Comparison of ENCODE assay signal across 1 cellular context in the genomic region with DNA sequence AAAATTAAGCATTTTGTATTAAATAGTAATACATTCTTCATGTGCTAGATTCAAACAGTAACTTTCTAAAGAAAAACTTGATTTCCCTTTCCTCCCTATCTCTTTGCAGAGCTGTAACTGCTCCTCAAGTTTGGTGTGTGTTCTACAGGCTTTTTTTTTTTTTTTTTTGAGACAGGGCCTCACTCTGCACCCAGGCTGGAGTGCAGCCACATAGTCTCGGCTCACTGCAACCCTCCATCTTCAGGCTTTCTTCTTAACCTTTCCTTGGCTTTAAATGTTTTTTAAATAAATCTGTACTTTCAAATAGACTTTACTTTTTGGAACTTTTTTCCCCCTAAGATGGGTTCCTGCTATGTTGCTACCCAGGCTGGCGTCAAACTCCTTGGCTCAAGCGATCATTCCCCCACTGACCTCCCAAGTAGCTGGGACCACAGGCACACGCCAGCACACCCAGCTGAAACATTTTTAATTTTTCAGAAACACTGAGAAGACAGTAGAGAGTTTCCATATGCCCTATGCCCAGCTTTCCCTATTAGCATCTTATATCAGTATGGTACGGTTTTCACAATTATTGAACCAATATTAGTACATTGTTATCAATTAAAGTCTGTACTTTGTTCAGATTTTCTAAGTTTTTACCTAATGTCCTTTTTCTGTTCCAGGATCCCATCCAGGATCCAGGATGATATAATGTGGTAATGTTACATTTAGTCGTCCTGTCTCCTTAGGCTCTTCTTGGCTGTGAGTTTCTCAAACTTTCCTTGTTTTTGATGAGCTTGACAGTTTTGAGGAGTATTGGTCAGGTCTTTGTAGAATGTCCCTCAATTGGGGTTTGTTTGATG.
TF ChIP-seq lines count a peak whose summit lies in the region.

No MANE protein-coding gene starts in this region.

TF ChIP-seq in HepG2, 621 proteins besides CTCF, POLR2A, EP300 and RAD21:
- TF ChIP-seq MIER3 (CRISPR knock-in tag; IDR thresholded peaks at IDR 0.05; ENCODE audit: borderline replicate concordance) (no peak), MAFK (conservative IDR thresholded peaks at IDR 0.05 in 1 of 2, IDR thresholded peaks at IDR 0.05 in 1 of 2; ENCODE audit: low read length in 2 of 2) (peak; percentile 56 to 76), ZNF530 (CRISPR knock-in tag; IDR thresholded peaks at IDR 0.05; ENCODE audit: low read depth) (no peak), MAFF (IDR thresholded peaks at IDR 0.05; ENCODE audit: low read depth, low read length) (peak; percentile 52; the same call in 1 of the 2 replicates), HOXA5 (CRISPR knock-in tag; IDR thresholded peaks at IDR 0.05) (no peak), NR1H2 (CRISPR knock-in tag; IDR thresholded peaks at IDR 0.05; ENCODE audit: borderline replicate concordance, low read depth) (no peak)
